ENCODE assay signal across 8 cellular contexts in genomic region chr11:128302425-128303186, GRCh38.
DNase-seq lines count a peak whose midpoint lies in the region; ATAC-seq and TF ChIP-seq lines count a peak whose summit lies in the region.

No MANE protein-coding gene starts in this region.

- peaks cover 58% of the 10 kb centered on the region for H3K4me1 ChIP-seq in SJCRH30
- no peaks in the 10 kb centered on the region for H3K4me1 ChIP-seq in PC-9 (replicated peaks; ENCODE audit: insufficient read depth)

- H3K27ac ChIP-seq in SJCRH30, result peak overlapping the region; percentile 76
- H3K27ac ChIP-seq in PC-9, result no peak overlapping the region

- no peak overlapping the region for H3K4me2 ChIP-seq in PC-9

- no peaks in the 10 kb centered on the region for H3K27me3 ChIP-seq in SJCRH30
- no peaks in the 10 kb centered on the region for H3K27me3 ChIP-seq in PC-9 (ENCODE audit: insufficient read depth, low read depth)

- no peaks in the 10 kb centered on the region for H3K79me2 ChIP-seq in PC-9 (ENCODE audit: low read depth)

- POLR2A ChIA-PET in PC-9 (lab: Charles Lee; ENCODE audit: unreplicated experiment), result interaction anchor here (0.7 kb wide), 1 partner anchor 12 kb away, joined by 6 read pairs; no protein-coding TSS in a partner anchor

- no peaks in the 10 kb centered on the region for H3F3A ChIP-seq in PC-9 (ENCODE audit: insufficient read depth, low read depth)

- CTCF ChIA-PET in PC-9 (lab: Charles Lee), result no interaction called here

- H3K27ac Mint-ChIP-seq in HFFc6 (no peak overlapping the region), mesothelial cell of epicardium (no peak overlapping the region)

- DNase-seq in SJCRH30 (peak; percentile 67 to 80), HFFc6 (no peak), mesothelial cell of epicardium (ENCODE audit: low spot score in 2 of 2, unreplicated experiment in 2 of 2) (no peak), PC-9 (no peak), posterior cingulate gyrus (no peak)

- H4K20me1 ChIP-seq in PC-9 (ENCODE audit: insufficient read depth), result no peaks in the 10 kb centered on the region

- no peaks in the 10 kb centered on the region for H3K9me2 ChIP-seq in PC-9 (ENCODE audit: insufficient read depth)

- H3K4me3 Mint-ChIP-seq in HFFc6, result no peak overlapping the region
- no peak overlapping the region for H3K4me3 Mint-ChIP-seq in mesothelial cell of epicardium

- peak; percentile 84 for ATAC-seq in GM18870 (IDR thresholded peaks at IDR 0.05; ENCODE audit: unreplicated experiment)
- peak; percentile 91 for ATAC-seq in HG02763 (IDR thresholded peaks at IDR 0.05; ENCODE audit: unreplicated experiment)
- peak; percentile 71 for ATAC-seq in esophagus mucosa

- H3K27me3 Mint-ChIP-seq in HFFc6 (ENCODE audit: insufficient read depth) (no peaks in the 10 kb centered on the region), mesothelial cell of epicardium (ENCODE audit: low read depth) (no peaks in the 10 kb centered on the region)

- H3K36me3 Mint-ChIP-seq in HFFc6 (ENCODE audit: low read depth), result no peaks in the 10 kb centered on the region
- no peaks in the 10 kb centered on the region for H3K36me3 Mint-ChIP-seq in mesothelial cell of epicardium

- BruUV-seq in PC-9 (replicated peaks; lab: Mats Ljungman, UMichigan), result no TSS peak

- H2AFZ ChIP-seq in PC-9, result no peak overlapping the region

- H3K4me1 Mint-ChIP-seq in HFFc6 (ENCODE audit: low read depth) (peaks cover 16% of the 10 kb centered on the region), mesothelial cell of epicardium (peaks cover 24% of the 10 kb centered on the region)

- TF ChIP-seq CTCF in HFFc6 (IDR thresholded peaks at IDR 0.05) (no peak), mesothelial cell of epicardium (IDR thresholded peaks at IDR 0.05; ENCODE audit: unreplicated experiment) (no peak), PC-9 (conservative IDR thresholded peaks at IDR 0.05) (no peak)

- intact Hi-C loops in PC-9 (cut with micrococcal nuclease; ENCODE audit: unreplicated experiment), result no loop called here
- intact Hi-C loops in posterior cingulate gyrus (cut with DNase I), result no loop called here

- no peak overlapping the region for H3K4me3 ChIP-seq in SJCRH30
- no peak overlapping the region for H3K4me3 ChIP-seq in PC-9

- H3K9me3 ChIP-seq in SJCRH30 (replicated peaks), result no peaks in the 10 kb centered on the region
- H3K9me3 ChIP-seq in PC-9 (ENCODE audit: insufficient read depth, low read depth), result no peaks in the 10 kb centered on the region

- H3K9me3 Mint-ChIP-seq in HFFc6 (no peaks in the 10 kb centered on the region), mesothelial cell of epicardium (no peaks in the 10 kb centered on the region)

- H3K36me3 ChIP-seq in SJCRH30 (no peaks in the 10 kb centered on the region), PC-9 (ENCODE audit: low read depth) (no peaks in the 10 kb centered on the region)

Comparison
In these comparisons a context has a peak if more than half of its experiments do, and no peak if none do; other contexts are left out.
1. DNase-seq: peak in SJCRH30 (2 of 2); none in HFFc6 (single experiment), mesothelial cell of epicardium (0 of 2), PC-9 (0 of 2) and posterior cingulate gyrus (0 of 10).
2. Peak in every context shown above with its lines, with median percentiles within 50 percentile points of each other: ATAC-seq.